In the genomic region with DNA sequence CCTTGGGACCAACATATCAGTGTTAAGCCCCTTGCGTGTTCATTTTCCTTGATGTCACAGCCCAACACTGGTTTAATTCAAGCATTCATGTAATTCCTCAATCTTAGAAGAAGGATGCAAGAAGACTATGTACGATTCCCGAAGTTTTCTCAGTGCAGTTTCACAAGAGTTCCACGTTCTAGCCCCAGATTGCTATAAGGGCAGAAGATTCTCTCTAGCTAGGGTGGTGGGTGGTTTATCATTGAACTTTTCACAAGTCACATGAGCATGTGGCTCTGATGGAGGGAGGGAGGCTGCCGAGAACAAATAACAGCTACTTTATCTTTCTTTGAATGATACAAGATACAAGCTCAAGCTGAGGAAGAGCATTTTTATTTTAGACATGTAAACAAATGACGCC, we compare ENCODE assay signal across 17 cellular contexts.
A peak's percentile ranks its signal among the peaks of the same experiment; 100 is the strongest.
DNase-seq lines count a peak whose midpoint lies in the region; ATAC-seq and TF ChIP-seq lines count a peak whose summit lies in the region.
"Had no signal": no experiment of that assay in that cellular context is flagged by ENCODE, and none has a peak within 500 bp of the region (broad histone marks: within the 10 kb centered on the region; RNA-seq: fewer than 3 reads in every experiment).

No MANE protein-coding gene starts in this region.

- H3K27me3 Mint-ChIP-seq in MCF 10A (ENCODE audit: insufficient read depth, unreplicated experiment), result no peaks in the 10 kb centered on the region

- H3K9me3 ChIP-seq in breast epithelium, result no peaks in the 10 kb centered on the region
- no peaks in the 10 kb centered on the region for H3K9me3 ChIP-seq in lower lobe of right lung
- no peaks in the 10 kb centered on the region for H3K9me3 ChIP-seq in tibial artery
- H3K9me3 ChIP-seq: neutrophil, vagina had no signal

- H3K4me3 Mint-ChIP-seq in MCF 10A (ENCODE audit: unreplicated experiment), result no peak overlapping the region
- H3K4me3 Mint-ChIP-seq: T-helper 17 cell had no signal

- H3K27ac ChIP-seq in breast epithelium (peak overlapping the region in 1 of 2 donors; percentile 68), lower lobe of right lung (peak overlapping the region; percentile 69), tibial artery (no peak overlapping the region)
- H3K27ac ChIP-seq: KMS-11, neutrophil had no signal

- CTCF ChIA-PET in MCF 10A (lab: Yijun Ruan, JAX), result interaction anchor here (0.6 to 1.1 kb wide), 4 partner anchors 65 to 1616 kb away, joined by 3 to 4 read pairs (median 4); no protein-coding TSS in a partner anchor

- in situ Hi-C loops in astrocyte of the spinal cord (cut with HindIII; ENCODE audit: low sequenced_read_pairs), result no loop called here

- H3K36me3 Mint-ChIP-seq in MCF 10A (ENCODE audit: insufficient read depth, unreplicated experiment), result no peaks in the 10 kb centered on the region

- POLR2A ChIA-PET in MCF 10A (lab: Yijun Ruan, JAX), result no interaction called here

- H3K36me3 ChIP-seq in breast epithelium (no peaks in the 10 kb centered on the region), lower lobe of right lung (no peaks in the 10 kb centered on the region), tibial artery (no peaks in the 10 kb centered on the region)
- H3K36me3 ChIP-seq: neutrophil, vagina had no signal

- no peaks in the 10 kb centered on the region for H3K9me3 Mint-ChIP-seq in MCF 10A (ENCODE audit: unreplicated experiment)

- no peak for TF ChIP-seq POLR2A in breast epithelium (IDR thresholded peaks at IDR 0.05)

- no peak overlapping the region for H3K27ac Mint-ChIP-seq in MCF 10A (ENCODE audit: low read depth, unreplicated experiment)
- H3K27ac Mint-ChIP-seq: T-helper 17 cell had no signal

- no peak for TF ChIP-seq CTCF in breast epithelium (IDR thresholded peaks at IDR 0.05)
- TF ChIP-seq CTCF in MCF 10A (IDR thresholded peaks at IDR 0.05; ENCODE audit: unreplicated experiment), result no peak
- no peak for TF ChIP-seq CTCF in astrocyte of the spinal cord (IDR thresholded peaks at IDR 0.05; ENCODE audit: low read depth, low read length)
- TF ChIP-seq CTCF in lower lobe of right lung (IDR thresholded peaks at IDR 0.05), result no peak
- TF ChIP-seq CTCF in tibial artery (IDR thresholded peaks at IDR 0.05), result no peak

- H3K4me1 ChIP-seq in breast epithelium, result no peaks in the 10 kb centered on the region
- H3K4me1 ChIP-seq in lower lobe of right lung, result peaks cover 5% of the 10 kb centered on the region
- peaks cover 0 to 24% (median 14%) of the 10 kb centered on the region in 4 donors for H3K4me1 ChIP-seq in tibial artery

- H3K27me3 ChIP-seq in breast epithelium (no peaks in the 10 kb centered on the region), lower lobe of right lung (ENCODE audit: low read depth) (no peaks in the 10 kb centered on the region), tibial artery (no peaks in the 10 kb centered on the region)
- H3K27me3 ChIP-seq: vagina had no signal

- intact Hi-C loops in breast epithelium (cut with DNase I; ENCODE audit: low total_unique reads) (no loop called here), MCF 10A (cut with micrococcal nuclease) (no loop called here), lower lobe of right lung (cut with DNase I) (no loop called here), tibial artery (cut with DNase I; ENCODE audit: low total_unique reads) (no loop called here)

- no TSS peak for BruUV-seq in MCF 10A (replicated peaks; lab: Mats Ljungman, UMichigan)

- H3K4me3 ChIP-seq in breast epithelium (peak overlapping the region; percentile 37 to 63 (median 46)), astrocyte of the spinal cord (ENCODE audit: low read depth, low read length) (peak overlapping the region; percentile 53), lower lobe of right lung (peak overlapping the region; percentile 44), tibial artery (peak overlapping the region; percentile 38 to 50)

- ATAC-seq in lower lobe of right lung, result peak in 1 of 2 donors; percentile 3
- ATAC-seq in GM21423 (IDR thresholded peaks at IDR 0.05; ENCODE audit: unreplicated experiment), result no peak
- ATAC-seq: esophagus mucosa, Panc1, T-helper 17 cell had no signal

- DNase-seq in breast epithelium (ENCODE audit: low spot score in 2 of 2), result no peak
- DNase-seq in MCF 10A (ENCODE audit: unreplicated experiment), result no peak
- peak; percentile 35 for DNase-seq in astrocyte of the spinal cord (ENCODE audit: low read depth, low spot score)
- no peak for DNase-seq in lower lobe of right lung
- no peak for DNase-seq in tibial artery
- DNase-seq in HUDEP-2 (lab: John Stamatoyannopoulos, UW; ENCODE audit: unreplicated experiment in 76 of 76), result no peak
- no peak for DNase-seq in activated CD4-positive, CD25-positive, alpha-beta regulatory T cell (lab: John Stamatoyannopoulos, UW)
- DNase-seq: activated effector memory CD4-positive, alpha-beta T cell treated with Interleukin-2 at 50 U/mL for 16 hours; central memory CD4-positive, alpha-beta T cell; DND-41; T-helper 17 cell had no signal

- H3K4me1 Mint-ChIP-seq in MCF 10A (ENCODE audit: insufficient read depth, unreplicated experiment), result no peaks in the 10 kb centered on the region
